In genomic region chr1:10940451-10940804, GRCh38 we compare ENCODE assay signal across 16 cellular contexts.
DNase-seq lines count a peak whose midpoint lies in the region; ATAC-seq, FAIRE-seq and TF ChIP-seq lines count a peak whose summit lies in the region.
"Had no signal": no experiment of that assay in that cellular context is flagged by ENCODE, and none has a peak within 500 bp of the region (broad histone marks: within the 10 kb centered on the region; RNA-seq: fewer than 3 reads in every experiment).

No MANE protein-coding gene starts in this region.

- H3K27me3 Mint-ChIP-seq in activated naive CD4-positive, alpha-beta T cell treated with anti-CD3 and anti-CD28 coated beads, Interleukin-2, amount 50 U/mL, for 24 hours = peaks cover 20% of the 10 kb centered on the region

- H3K27me3 ChIP-seq in GM12878 (replicated peaks in 1 of 2; ENCODE audit: control insufficient read depth in 2 of 2, insufficient read depth in 2 of 2, low read length in 1 of 2) = peaks cover 4 to 8% of the 10 kb centered on the region in 2 experiments; a peak in 3 of 4 replicates
- H3K27me3 ChIP-seq: pancreas had no signal

- TF ChIP-seq POLR2A in GM12878 (IDR thresholded peaks at IDR 0.05; ENCODE audit: low read depth, low read length) = no peak

- no peak for TF ChIP-seq RAD21 in GM12878 (IDR thresholded peaks at IDR 0.05; ENCODE audit: insufficient read depth, low read depth, low read length)

- intact Hi-C loops in GM12878 (cut with micrococcal nuclease; ENCODE audit: unreplicated experiment) = loop anchor here (2.0 to 5.0 kb wide), 2 partner anchors 248 to 434 kb away; no protein-coding TSS in a partner anchor

- TF ChIP-seq CTCF in GM12878 (IDR thresholded peaks at IDR 0.05 in 2 of 3, conservative IDR thresholded peaks at IDR 0.05 in 1 of 3; ENCODE audit: control insufficient read depth in 2 of 3, extremely low read depth in 1 of 3, insufficient read depth in 1 of 3, low read depth in 3 of 3, low read length in 3 of 3) = no peak

- no peak for TF ChIP-seq EP300 in GM12878 (IDR thresholded peaks at IDR 0.05; ENCODE audit: borderline replicate concordance in 1 of 2, control insufficient read depth in 1 of 2, low read depth in 2 of 2, low read length in 2 of 2)

- peak overlapping the region; percentile 18; the same call in 1 of the 2 replicates for H3K4me2 ChIP-seq in GM12878 (ENCODE audit: control insufficient read depth, insufficient read depth)

- no peak for DNase-seq in activated naive CD4-positive, alpha-beta T cell (lab: John Stamatoyannopoulos, UW)
- DNase-seq in GM12878 (ENCODE audit: low read depth, low spot score) (no peak), COR-L47 (lab: John Stamatoyannopoulos, UW) (no peak), DMS79 treated with DMSO at 0.1 percent for 48 hours (lab: John Stamatoyannopoulos, UW) (no peak)
- no peak for DNase-seq in stimulated activated effector memory CD8-positive, alpha-beta T cell treated with anti-CD3 and anti-CD28 coated beads, Interleukin-12 subunit alpha, Interleukin-12 subunit beta, amount 100 ng/mL, for 72 hours (ENCODE audit: low spot score in 2 of 2)
- DNase-seq: aorta, H9, islet precursor cell, NCI-H1417, NCI-H446 had no signal

- H3K27ac Mint-ChIP-seq in activated naive CD4-positive, alpha-beta T cell treated with anti-CD3 and anti-CD28 coated beads, Interleukin-2, amount 50 U/mL, for 24 hours = no peak overlapping the region
- H3K27ac Mint-ChIP-seq in stimulated activated effector memory CD8-positive, alpha-beta T cell treated with anti-CD3 and anti-CD28 coated beads, Interleukin-12 subunit alpha, Interleukin-12 subunit beta, amount 100 ng/mL, for 72 hours = peak overlapping the region; percentile 78
- H3K27ac Mint-ChIP-seq: H9 had no signal

- CTCF ChIA-PET in GM12878 (lab: Yijun Ruan, JAX) = interaction anchor here (0.8 to 1.8 kb wide), 5 partner anchors 30 to 446 kb away, joined by 3 to 9 read pairs (median 4); no protein-coding TSS in a partner anchor

- SMC1A ChIA-PET in GM12878 (lab: Charles Lee; ENCODE audit: uncharacterized antibody, unreplicated experiment) = interaction anchor here (0.7 to 1.4 kb wide), 4 partner anchors 17 to 426 kb away, joined by 3 to 5 read pairs (median 4); no protein-coding TSS in a partner anchor

- BruUV-seq in GM12878 (replicated peaks; lab: Mats Ljungman, UMichigan) = no TSS peak

- H3K4me1 Mint-ChIP-seq in activated naive CD4-positive, alpha-beta T cell treated with anti-CD3 and anti-CD28 coated beads, Interleukin-2, amount 50 U/mL, for 24 hours = peaks cover 38% of the 10 kb centered on the region
- peaks cover 36% of the 10 kb centered on the region for H3K4me1 Mint-ChIP-seq in stimulated activated effector memory CD8-positive, alpha-beta T cell treated with anti-CD3 and anti-CD28 coated beads, Interleukin-12 subunit alpha, Interleukin-12 subunit beta, amount 100 ng/mL, for 72 hours

- H3K9ac ChIP-seq in GM12878 (ENCODE audit: control insufficient read depth, insufficient read depth, low read length) = no peak overlapping the region

- H4K20me1 ChIP-seq in GM12878 (ENCODE audit: control insufficient read depth, insufficient read depth) = no peaks in the 10 kb centered on the region; the same call in 1 of the 2 replicates

- H3K36me3 Mint-ChIP-seq in activated naive CD4-positive, alpha-beta T cell treated with anti-CD3 and anti-CD28 coated beads, Interleukin-2, amount 50 U/mL, for 24 hours = no peaks in the 10 kb centered on the region
- no peaks in the 10 kb centered on the region for H3K36me3 Mint-ChIP-seq in stimulated activated effector memory CD8-positive, alpha-beta T cell treated with anti-CD3 and anti-CD28 coated beads, Interleukin-12 subunit alpha, Interleukin-12 subunit beta, amount 100 ng/mL, for 72 hours

- in situ Hi-C loops in GM12878 (cut with MboI) = loop anchor here (5.0 kb wide), 1 partner anchor 433 kb away; no protein-coding TSS in a partner anchor

- H3K79me2 ChIP-seq in GM12878 (ENCODE audit: control insufficient read depth, insufficient read depth, low read length) = no peaks in the 10 kb centered on the region

- RAD21 ChIA-PET in GM12878 (lab: Charles Lee; ENCODE audit: unreplicated experiment) = interaction anchor here (1.0 to 1.7 kb wide), 3 partner anchors 25 to 446 kb away, joined by 3 to 6 read pairs (median 5); no protein-coding TSS in a partner anchor

- H2AFZ ChIP-seq in GM12878 (ENCODE audit: control insufficient read depth, low read depth, low read length) = no peak overlapping the region

- no peaks in the 10 kb centered on the region for H3K9me3 ChIP-seq in KOPT-K1 (ENCODE audit: insufficient read depth, low read length, poor library complexity, severe bottlenecking)
- H3K9me3 ChIP-seq in GM12878 (replicated peaks; ENCODE audit: control insufficient read depth, insufficient read depth, low read length) = no peaks in the 10 kb centered on the region
- H3K9me3 ChIP-seq: pancreas, SJSA1 had no signal

- H3K4me3 ChIP-seq in GM12878 = no peak overlapping the region
- H3K4me3 ChIP-seq: pancreas, SJSA1, skin epidermis had no signal

- no peaks in the 10 kb centered on the region for H3K9me3 Mint-ChIP-seq in activated naive CD4-positive, alpha-beta T cell treated with anti-CD3 and anti-CD28 coated beads, Interleukin-2, amount 50 U/mL, for 24 hours
- no peaks in the 10 kb centered on the region for H3K9me3 Mint-ChIP-seq in stimulated activated effector memory CD8-positive, alpha-beta T cell treated with anti-CD3 and anti-CD28 coated beads, Interleukin-12 subunit alpha, Interleukin-12 subunit beta, amount 100 ng/mL, for 72 hours
- H3K9me3 Mint-ChIP-seq: H9 had no signal

- H3K36me3 ChIP-seq in KOPT-K1 (ENCODE audit: insufficient read depth, low read length) = no peaks in the 10 kb centered on the region
- H3K36me3 ChIP-seq in GM12878 (ENCODE audit: control insufficient read depth in 2 of 2, insufficient read depth in 2 of 2, low read length in 1 of 2) = no peaks in the 10 kb centered on the region
- H3K36me3 ChIP-seq: pancreas, SJSA1 had no signal

- no peak; the same call in 2 of the 3 replicates for ATAC-seq in GM12878
- no peak for ATAC-seq in stimulated activated effector memory CD8-positive, alpha-beta T cell treated with anti-CD3 and anti-CD28 coated beads, Interleukin-12 subunit alpha, Interleukin-12 subunit beta, amount 100 ng/mL, for 72 hours
- ATAC-seq in HG02798 (IDR thresholded peaks at IDR 0.05; ENCODE audit: poor library complexity, unreplicated experiment) = no peak
- ATAC-seq: pancreas had no signal

- POLR2A ChIA-PET in GM12878 (lab: Charles Lee) = no interaction called here

- H3K4me1 ChIP-seq in GM12878 (ENCODE audit: control insufficient read depth, insufficient read depth, low read length) = peaks cover 21% of the 10 kb centered on the region
- H3K4me1 ChIP-seq: pancreas had no signal

- WGBS in GM12878 (ENCODE audit: insufficient coverage, insufficient replicate concordance, low lambda C conversion rate, missing lambda C conversion rate) = 73% methylated on average over 5 of the region's 5 CpGs

- FAIRE-seq in GM12878 (lab: Jason Lieb, UNC) = no peak
- FAIRE-seq: pancreas had no signal

- H3K27ac ChIP-seq in KOPT-K1 (ENCODE audit: low read depth, low read length, poor library complexity, severe bottlenecking) = peak overlapping the region; percentile 56
- no peak overlapping the region for H3K27ac ChIP-seq in GM12878 (ENCODE audit: control insufficient read depth, insufficient read depth)
- H3K27ac ChIP-seq: pancreas, SJSA1 had no signal

- H3K4me3 Mint-ChIP-seq in activated naive CD4-positive, alpha-beta T cell treated with anti-CD3 and anti-CD28 coated beads, Interleukin-2, amount 50 U/mL, for 24 hours = peak overlapping the region; percentile 72
- H3K4me3 Mint-ChIP-seq in stimulated activated effector memory CD8-positive, alpha-beta T cell treated with anti-CD3 and anti-CD28 coated beads, Interleukin-12 subunit alpha, Interleukin-12 subunit beta, amount 100 ng/mL, for 72 hours = peak overlapping the region; percentile 51
- H3K4me3 Mint-ChIP-seq: H9 had no signal

TF ChIP-seq in GM12878, 131 proteins besides CTCF, POLR2A, EP300 and RAD21:
- no peak for TF ChIP-seq CHD1 (IDR thresholded peaks at IDR 0.05; ENCODE audit: low read depth, low read length)
- TF ChIP-seq CREB1 (IDR thresholded peaks at IDR 0.05; ENCODE audit: low read depth) = no peak
- no peak for TF ChIP-seq USF2 (IDR thresholded peaks at IDR 0.05; ENCODE audit: borderline replicate concordance, low read depth, low read length)
- TF ChIP-seq RCOR1 (conservative IDR thresholded peaks at IDR 0.05; ENCODE audit: low read depth, low read length) = no peak
- TF ChIP-seq SMARCA5 (IDR thresholded peaks at IDR 0.05) = peak; percentile 60; the same call in 1 of the 2 replicates
- 0 out of 2 replicates have a peak, but pooled peaks have one; percentile 3 for TF ChIP-seq EED (IDR thresholded peaks at IDR 0.05; ENCODE audit: low read depth)
- TF ChIP-seq MLLT1 (IDR thresholded peaks at IDR 0.05) = no peak
- TF ChIP-seq ATF3 (IDR thresholded peaks at IDR 0.05; ENCODE audit: borderline replicate concordance, extremely low read depth, low read depth, low read length) = no peak
- no peak for TF ChIP-seq SREBF2 (IDR thresholded peaks at IDR 0.05; ENCODE audit: low read length)
- TF ChIP-seq CHD4 (IDR thresholded peaks at IDR 0.05) = 0 out of 2 replicates have a peak, but pooled peaks have one; percentile 24
- peak; percentile 0; the same call in 1 of the 2 replicates for TF ChIP-seq IKZF1 (conservative IDR thresholded peaks at IDR 0.05)
TF ChIP-seq in GM12878: peak in this region for 4.
